19 cellular contexts compared by ENCODE assay signal in the genomic region with DNA sequence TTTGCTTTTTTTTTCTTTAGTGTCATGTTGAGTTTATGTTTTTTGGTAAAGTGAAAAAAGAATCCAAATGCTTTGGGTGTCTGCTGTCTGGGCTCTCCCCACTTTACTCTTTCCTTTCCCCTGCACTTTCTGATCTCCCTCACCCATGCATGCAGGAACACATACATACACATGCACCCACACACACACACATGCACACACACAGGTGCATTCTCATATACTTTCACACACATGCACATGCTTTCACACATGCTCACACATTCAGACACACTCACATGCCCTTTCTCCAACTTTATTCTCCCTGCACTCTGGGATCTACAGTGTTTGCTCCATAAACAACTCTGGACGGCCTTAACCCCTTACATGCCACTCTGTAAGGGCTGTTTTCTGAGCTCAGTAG. TPM values are rescaled to one million over a fixed set of nuclear protein-coding genes. Genes with fewer than 3 reads are reported as not detected.
DNase-seq lines count a peak whose midpoint lies in the region; ATAC-seq and TF ChIP-seq lines count a peak whose summit lies in the region.
"Had no signal": no experiment of that assay in that cellular context is flagged by ENCODE, and none has a peak within 500 bp of the region (broad histone marks: within the 10 kb centered on the region; RNA-seq: fewer than 3 reads in every experiment).

No MANE protein-coding gene starts in this region.

- H2BK120ac ChIP-seq in IMR-90 (ENCODE audit: low read depth, low read length), result no peak overlapping the region

- H3K9ac ChIP-seq in IMR-90 (ENCODE audit: low read depth, low read length), result no peak overlapping the region

- POLR2A ChIA-PET in IMR-90 (lab: Charles Lee; ENCODE audit: unreplicated experiment), result no interaction called here

- H2BK5ac ChIP-seq in IMR-90 (ENCODE audit: low read depth, low read length, poor library complexity, severe bottlenecking), result no peak overlapping the region

- H3K9me1 ChIP-seq in IMR-90 (ENCODE audit: insufficient read depth, low read length), result peaks cover 6% of the 10 kb centered on the region; the same call in 1 of the 2 replicates

- H3K23ac ChIP-seq in IMR-90 (ENCODE audit: low read depth, low read length), result peak overlapping the region; percentile 26; the same call in 1 of the 2 replicates

- CTCF ChIA-PET in IMR-90 (lab: Yijun Ruan, JAX), result interaction anchor here (1.0 kb wide), 1 partner anchor 179 kb away, joined by 5 read pairs; no protein-coding TSS in a partner anchor

- H3K4me1 ChIP-seq in IMR-90 (ENCODE audit: control insufficient read depth, insufficient read depth, low read length), result peaks cover 5% of the 10 kb centered on the region
- H3K4me1 ChIP-seq in uterus, result no peaks in the 10 kb centered on the region
- peaks cover 4 to 8% of the 10 kb centered on the region in 2 donors for H3K4me1 ChIP-seq in left lung

- no peak for ATAC-seq in IMR-90 (ENCODE audit: low read depth)
- ATAC-seq in GM21529 (IDR thresholded peaks at IDR 0.05; ENCODE audit: unreplicated experiment), result no peak
- ATAC-seq in HG03039 (IDR thresholded peaks at IDR 0.05; ENCODE audit: unreplicated experiment), result no peak
- ATAC-seq in left lung, result no peak
- ATAC-seq: GM23338, HCT116 had no signal

- H3K4me3 ChIP-seq in IMR-90 (ENCODE audit: insufficient read depth, low read depth, low read length) (no peak overlapping the region), fibroblast of villous mesenchyme (ENCODE audit: low read depth, low read length) (no peak overlapping the region), uterus (no peak overlapping the region), left lung (no peak overlapping the region)
- H3K4me3 ChIP-seq: GM23338 had no signal

- H3K14ac ChIP-seq in IMR-90 (replicated peaks; ENCODE audit: low read depth, low read length), result no peak overlapping the region

- no peaks in the 10 kb centered on the region for H3K79me1 ChIP-seq in IMR-90 (ENCODE audit: low read depth in 1 of 2, low read length in 2 of 2)

- peak overlapping the region; percentile 67; the same call in 1 of the 2 replicates for H2AK5ac ChIP-seq in IMR-90 (ENCODE audit: low read depth, low read length)

- DNase-seq in IMR-90, result no peak
- peak; percentile 11 for DNase-seq in fibroblast of villous mesenchyme (ENCODE audit: low read depth)
- DNase-seq in uterus, result no peak
- no peak for DNase-seq in left lung
- DNase-seq: C1 segment of cervical spinal cord; Calu3; CD4-positive, alpha-beta memory T cell; COR-L47; DMS53; DMS79 treated with DMSO at 0.1 percent for 48 hours; GF-D8; H9 had no signal

- no peak overlapping the region for H2AFZ ChIP-seq in IMR-90 (replicated peaks; ENCODE audit: low read length, poor library complexity)
- H2AFZ ChIP-seq: GM23338 had no signal

- H4K5ac ChIP-seq in IMR-90 (ENCODE audit: low read depth, low read length), result no peak overlapping the region

- dilution Hi-C loops in IMR-90 (cut with HindIII; ENCODE audit: low sequenced_read_pairs, unreplicated experiment), result no loop called here

- H4K91ac ChIP-seq in IMR-90 (ENCODE audit: insufficient read depth, low read depth, low read length), result no peak overlapping the region

- H3K9me3 ChIP-seq in IMR-90 (ENCODE audit: control insufficient read depth, insufficient read depth, low read length) (no peaks in the 10 kb centered on the region), uterus (no peaks in the 10 kb centered on the region), left lung (no peaks in the 10 kb centered on the region)

- intact Hi-C loops in IMR-90 (cut with micrococcal nuclease) (no loop called here), uterus (cut with DNase I; ENCODE audit: low total_unique reads) (no loop called here), left lung (cut with DNase I) (no loop called here)

- TF ChIP-seq POLR2A in IMR-90 (IDR thresholded peaks at IDR 0.05; ENCODE audit: low read depth, low read length), result no peak
- TF ChIP-seq POLR2A in uterus (IDR thresholded peaks at IDR 0.05), result no peak

- H2BK15ac ChIP-seq in IMR-90 (ENCODE audit: low read depth, low read length), result no peak overlapping the region

- TF ChIP-seq CTCF in IMR-90 (conservative IDR thresholded peaks at IDR 0.05; ENCODE audit: low read depth, low read length) (no peak), fibroblast of villous mesenchyme (IDR thresholded peaks at IDR 0.05; ENCODE audit: insufficient read depth, low read depth, low read length) (no peak), uterus (IDR thresholded peaks at IDR 0.05) (no peak), left lung (IDR thresholded peaks at IDR 0.05) (no peak)

- H4K20me1 ChIP-seq in IMR-90 (ENCODE audit: insufficient read depth, low read length), result no peaks in the 10 kb centered on the region

- no TSS peak for BruUV-seq in IMR-90 (replicated peaks; lab: Mats Ljungman, UMichigan)

- no peak overlapping the region for H2AK9ac ChIP-seq in IMR-90 (replicated peaks; ENCODE audit: low read depth, low read length, poor library complexity)

- H3K18ac ChIP-seq in IMR-90 (ENCODE audit: low read depth, low read length), result no peak overlapping the region

- H3K27me3 ChIP-seq in IMR-90 (ENCODE audit: control insufficient read depth, insufficient read depth, low read length) (no peaks in the 10 kb centered on the region; the same call in 1 of the 2 replicates), uterus (no peaks in the 10 kb centered on the region), left lung (no peaks in the 10 kb centered on the region)

- H3K56ac ChIP-seq in IMR-90 (ENCODE audit: extremely low read depth, insufficient read depth, low read length), result no peak overlapping the region

- in situ Hi-C loops in IMR-90 (cut with MboI; ENCODE audit: low sequenced_read_pairs), result no loop called here

- WGBS in IMR-90 (ENCODE audit: extremely low coverage in 2 of 2, insufficient read length in 1 of 2), 2 experiments, result 17% methylated on average over 1 of the region's 1 CpG; no CpG with 5 or more reads in 1 of the 2 experiments

- H3K27ac ChIP-seq in IMR-90 (ENCODE audit: insufficient read depth, low read length) (no peak overlapping the region), uterus (peak overlapping the region; percentile 13 to 56), left lung (no peak overlapping the region)

- no peaks in the 10 kb centered on the region for H3K36me3 ChIP-seq in IMR-90 (ENCODE audit: control insufficient read depth, insufficient read depth, low read length)
- H3K36me3 ChIP-seq in uterus, result no peaks in the 10 kb centered on the region
- H3K36me3 ChIP-seq in left lung, result no peaks in the 10 kb centered on the region

- no peak overlapping the region for H3K4ac ChIP-seq in IMR-90 (ENCODE audit: low read depth, low read length)

- TF ChIP-seq RAD21 in IMR-90 (IDR thresholded peaks at IDR 0.05; ENCODE audit: low read length), result no peak

- no peak overlapping the region for H3K4me2 ChIP-seq in IMR-90 (ENCODE audit: low read depth, low read length)
- H3K4me2 ChIP-seq: GM23338 had no signal

- H2BK20ac ChIP-seq in IMR-90 (ENCODE audit: low read depth, low read length), result no peak overlapping the region

- H4K8ac ChIP-seq in IMR-90 (ENCODE audit: low read depth in 2 of 2, low read length in 2 of 2), result no peak overlapping the region

TF ChIP-seq in IMR-90, 13 proteins besides CTCF, POLR2A, EP300 and RAD21:
- TF ChIP-seq, protein P1, sequence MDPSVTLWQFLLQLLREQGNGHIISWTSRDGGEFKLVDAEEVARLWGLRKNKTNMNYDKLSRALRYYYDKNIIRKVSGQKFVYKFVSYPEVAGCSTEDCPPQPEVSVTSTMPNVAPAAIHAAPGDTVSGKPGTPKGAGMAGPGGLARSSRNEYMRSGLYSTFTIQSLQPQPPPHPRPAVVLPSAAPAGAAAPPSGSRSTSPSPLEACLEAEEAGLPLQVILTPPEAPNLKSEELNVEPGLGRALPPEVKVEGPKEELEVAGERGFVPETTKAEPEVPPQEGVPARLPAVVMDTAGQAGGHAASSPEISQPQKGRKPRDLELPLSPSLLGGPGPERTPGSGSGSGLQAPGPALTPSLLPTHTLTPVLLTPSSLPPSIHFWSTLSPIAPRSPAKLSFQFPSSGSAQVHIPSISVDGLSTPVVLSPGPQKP (IDR thresholded peaks at IDR 0.05; ENCODE audit: borderline replicate concordance, low read depth, low read length), result no peak
- TF ChIP-seq MXI1 (IDR thresholded peaks at IDR 0.05; ENCODE audit: borderline replicate concordance, low read depth, low read length), result no peak
- TF ChIP-seq SMC3 (IDR thresholded peaks at IDR 0.05; ENCODE audit: low read depth, low read length), result no peak
- no peak for TF ChIP-seq BHLHE40 (IDR thresholded peaks at IDR 0.05; ENCODE audit: low read depth, low read length)
- no peak for TF ChIP-seq RCOR1 (IDR thresholded peaks at IDR 0.05; ENCODE audit: insufficient replicate concordance, low read length)
- no peak for TF ChIP-seq MAZ (IDR thresholded peaks at IDR 0.05; ENCODE audit: borderline replicate concordance, low read depth, low read length)
- TF ChIP-seq NFE2L2 (IDR thresholded peaks at IDR 0.05; ENCODE audit: low read depth, low read length), result no peak
- no peak for TF ChIP-seq CHD1 (IDR thresholded peaks at IDR 0.05; ENCODE audit: low read depth, low read length)
- no peak for TF ChIP-seq CEBPB (IDR thresholded peaks at IDR 0.05; ENCODE audit: low read depth, low read length)
- TF ChIP-seq MAFK (IDR thresholded peaks at IDR 0.05; ENCODE audit: low read depth, low read length), result no peak
- TF ChIP-seq FOS (IDR thresholded peaks at IDR 0.05; ENCODE audit: low read depth, low read length), result no peak
- TF ChIP-seq RFX5 (IDR thresholded peaks at IDR 0.05; ENCODE audit: low read depth, low read length), result no peak
- TF ChIP-seq USF2 (IDR thresholded peaks at IDR 0.05; ENCODE audit: low read depth, low read length), result no peak

RNA-seq across cellular contexts. Expression of gene CFAP161, which starts 46.4 kb away (rescaled TPM):
- total RNA-seq in IMR-90 (2012; rRNA removed) (not detected in 2 replicates), fibroblast of villous mesenchyme (0.64 and 0.86 TPM in 2 replicates), uterus (1 to 10 TPM in 2 of 4 donors, not detected in 2; 2.8 to 3.3 TPM), left lung (1 to 10 TPM in 1 of 2 donors, under 1 TPM in 1; 0.64 to 1.9 TPM)
- not detected in 2 replicates for polyA plus RNA-seq in IMR-90 (2012; rRNA removed)
- polyA plus RNA-seq in IMR-90 (2012; cell fraction: cytosol; rRNA removed), result not detected in 2 replicates
- not detected in 2 replicates for polyA plus RNA-seq in IMR-90 (2012; cell fraction: nucleus; rRNA removed; ENCODE audit: low replicate concordance)
- total RNA-seq: A172; Calu3; CD4-positive, alpha-beta memory T cell; G401; GM23338 had no signal
- polyA plus RNA-seq: BJ; CD4-positive, alpha-beta memory T cell had no signal

Comparison
In these comparisons a context has a peak if more than half of its experiments do, and no peak if none do; other contexts are left out.
1. H3K27ac ChIP-seq: peak in uterus (2 of 2); none in IMR-90 (single experiment) and left lung (0 of 2).